ENCODE assay signal across 1 cellular context in genomic region chr15:55740479-55740878, GRCh38.
TF ChIP-seq lines count a peak whose summit lies in the region.

No MANE protein-coding gene starts in this region.

TF ChIP-seq in SK-N-SH, 30 proteins besides CTCF, POLR2A, EP300 and RAD21 (continued from another document):
- TF ChIP-seq ZBTB33 (IDR thresholded peaks at IDR 0.05; ENCODE audit: borderline replicate concordance, low read depth) = no peak
- TF ChIP-seq GATA2 (CRISPR knock-in tag; IDR thresholded peaks at IDR 0.05) = no peak
TF ChIP-seq in SK-N-SH: peak in this region for 0.
